10 cellular contexts compared by ENCODE assay signal in the genomic region with DNA sequence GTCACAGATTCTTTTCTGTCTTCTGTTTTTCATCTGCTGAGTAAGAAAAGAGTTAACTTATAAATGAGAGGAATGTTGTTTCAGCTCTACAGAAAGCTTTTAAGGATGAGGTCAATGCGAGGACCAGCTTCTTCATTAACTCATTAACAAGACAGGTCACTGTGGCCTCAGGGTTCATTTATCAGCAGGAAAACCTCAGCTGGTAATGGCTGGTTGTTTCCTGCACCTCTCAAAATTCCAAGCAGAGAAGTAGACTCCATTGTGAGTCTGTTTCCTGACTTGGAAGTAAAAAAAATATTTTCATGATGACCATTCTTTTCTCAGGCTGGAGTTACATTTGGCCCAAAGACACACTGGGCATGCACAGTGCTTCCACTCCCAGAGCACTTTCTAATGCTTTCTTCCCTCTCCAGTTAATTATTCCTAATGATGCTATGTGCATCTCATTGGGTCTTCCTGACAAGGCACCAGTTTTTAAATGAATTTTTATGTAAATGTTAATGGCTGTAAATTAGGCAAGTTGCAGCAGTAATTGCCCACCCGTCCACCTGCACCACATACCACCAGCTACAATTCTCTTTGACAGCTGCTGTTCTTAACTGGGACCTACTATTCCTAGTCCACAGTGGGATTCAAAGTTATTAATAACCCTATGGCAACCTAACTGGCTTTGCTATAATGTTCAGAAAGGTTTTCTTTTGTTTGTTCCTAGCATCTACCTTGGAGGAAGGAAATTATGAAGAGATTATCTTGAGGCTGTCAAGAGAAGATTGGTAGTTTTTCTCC.
DNase-seq lines count a peak whose midpoint lies in the region; ATAC-seq, FAIRE-seq and TF ChIP-seq lines count a peak whose summit lies in the region.
"Had no signal": no experiment of that assay in that cellular context is flagged by ENCODE, and none has a peak within 500 bp of the region (broad histone marks: within the 10 kb centered on the region; RNA-seq: fewer than 3 reads in every experiment).

No MANE protein-coding gene starts in this region.

- intact Hi-C loops in HepG2 (cut with micrococcal nuclease; ENCODE audit: unreplicated experiment): no loop called here

- H3K9me3 ChIP-seq in liver (ENCODE audit: control insufficient read depth in 4 of 4, low read length in 3 of 4) (no peaks in the 10 kb centered on the region), HepG2 (ENCODE audit: low read length) (no peaks in the 10 kb centered on the region)

- no TSS peak for BruUV-seq in HepG2 (replicated peaks; lab: Mats Ljungman, UMichigan)

- H3K4me1 ChIP-seq in liver (ENCODE audit: control insufficient read depth in 4 of 4, insufficient read depth in 4 of 4, low read length in 3 of 4) (peaks cover 2 to 20% (median 6%) of the 10 kb centered on the region in 4 donors), HepG2 (ENCODE audit: insufficient read depth, low read length) (no peaks in the 10 kb centered on the region)

- 76% methylated on average over 2 of the region's 2 CpGs for WGBS in liver
- WGBS in HepG2 (ENCODE audit: low lambda C conversion rate): 95% methylated on average over 2 of the region's 2 CpGs

- H3K9ac ChIP-seq in liver (ENCODE audit: low read depth in 1 of 2, low read length in 2 of 2): no peak overlapping the region
- H3K9ac ChIP-seq in HepG2 (ENCODE audit: insufficient read depth, low read depth, low read length): no peak overlapping the region

- peak overlapping the region; percentile 88 for H3K27ac Mint-ChIP-seq in mesothelial cell of epicardium
- H3K27ac Mint-ChIP-seq: activated naive CD4-positive, alpha-beta T cell treated with anti-CD3 and anti-CD28 coated beads, Interleukin-2, amount 10 ng/mL, durations not matched to agents 7 days and 5 days had no signal

- no peak for ATAC-seq in HepG2

- POLR2A ChIA-PET in HepG2 (lab: Yijun Ruan, JAX): interaction anchor here (1.6 kb wide), 1 partner anchor 36 kb away, joined by 3 read pairs; no protein-coding TSS in a partner anchor

- H3K4me3 ChIP-seq in liver (ENCODE audit: low read depth in 1 of 3, low read length in 3 of 3) (no peak overlapping the region), HepG2 (replicated peaks in 1 of 3; ENCODE audit: insufficient read depth in 1 of 3, low read depth in 2 of 3, low read length in 3 of 3) (no peak overlapping the region), epithelial cell of esophagus (ENCODE audit: low read length) (no peak overlapping the region)

- H3K36me3 Mint-ChIP-seq in mesothelial cell of epicardium: peaks cover 2% of the 10 kb centered on the region

- H3K4me2 ChIP-seq in HepG2 (ENCODE audit: low read depth, low read length): no peak overlapping the region

- peak overlapping the region; percentile 3 for H3K4me3 Mint-ChIP-seq in mesothelial cell of epicardium
- H3K4me3 Mint-ChIP-seq: activated naive CD4-positive, alpha-beta T cell treated with anti-CD3 and anti-CD28 coated beads, Interleukin-2, amount 10 ng/mL, durations not matched to agents 7 days and 5 days had no signal

- no peak for TF ChIP-seq EP300 in HepG2 (IDR thresholded peaks at IDR 0.05; ENCODE audit: low read depth in 2 of 2, low read length in 2 of 2)
- no peak for TF ChIP-seq EP300 in HepG2 (CRISPR knock-in tag; IDR thresholded peaks at IDR 0.05; ENCODE audit: borderline replicate concordance)

- CTCF ChIA-PET in HepG2 (lab: Yijun Ruan, JAX; ENCODE audit: low intra/inter-chr PET ratio, low total read pairs): no interaction called here

- no peak overlapping the region for H2AFZ ChIP-seq in HepG2 (ENCODE audit: low read length)

- H3K36me3 ChIP-seq in liver (ENCODE audit: control insufficient read depth in 4 of 4, insufficient read depth in 3 of 4, low read depth in 1 of 4, low read length in 3 of 4) (peaks cover 0 to 3% (median 1%) of the 10 kb centered on the region in 4 donors), HepG2 (replicated peaks in 1 of 2; ENCODE audit: control insufficient read depth in 1 of 2, insufficient read depth in 2 of 2, low read length in 2 of 2) (peaks cover 6 to 14% of the 10 kb centered on the region in 2 experiments; a peak in 4 of 5 replicates)

- in situ Hi-C loops in HepG2 (cut with HindIII; ENCODE audit: extremely low pct_ligation_motif_present, low pct_unique_long_range_greater_than_20kb): no loop called here

- FAIRE-seq in HepG2 (lab: Jason Lieb, UNC): no peak

- TF ChIP-seq RAD21 in liver (IDR thresholded peaks at IDR 0.05) (no peak), HepG2 (CRISPR knock-in tag; IDR thresholded peaks at IDR 0.05) (no peak)

- H3K27me3 ChIP-seq in liver (ENCODE audit: control insufficient read depth in 4 of 4, insufficient read depth in 4 of 4, low read length in 3 of 4): no peaks in the 10 kb centered on the region
- H3K27me3 ChIP-seq in HepG2 (ENCODE audit: control insufficient read depth in 1 of 2, insufficient read depth in 2 of 2, low read length in 2 of 2): no peaks in the 10 kb centered on the region

- H3K27ac ChIP-seq in liver (ENCODE audit: low read depth in 1 of 2, low read length in 2 of 2) (peak overlapping the region in 1 of 2 donors; percentile 58), HepG2 (ENCODE audit: extremely low read length, insufficient read depth, low read length) (no peak overlapping the region)

- TF ChIP-seq CTCF in liver (IDR thresholded peaks at IDR 0.05; ENCODE audit: low read depth, low read length, missing input control) (no peak), HepG2 (CRISPR knock-in tag; IDR thresholded peaks at IDR 0.05) (no peak), epithelial cell of esophagus (IDR thresholded peaks at IDR 0.05; ENCODE audit: insufficient read depth, low read depth, low read length, missing control alignments) (no peak), mesothelial cell of epicardium (IDR thresholded peaks at IDR 0.05; ENCODE audit: unreplicated experiment) (no peak)

- no peak for TF ChIP-seq POLR2A in HepG2 (IDR thresholded peaks at IDR 0.05; ENCODE audit: insufficient read depth in 1 of 2, low read depth in 2 of 2, low read length in 2 of 2)

- no peak for DNase-seq in HepG2 (ENCODE audit: low spot score)
- peak; percentile 16 for DNase-seq in epithelial cell of esophagus (ENCODE audit: low read depth)
- no peak for DNase-seq in mesothelial cell of epicardium (ENCODE audit: low spot score in 2 of 2, unreplicated experiment in 2 of 2)
- DNase-seq in amniotic stem cell (lab: John Stamatoyannopoulos, UW): no peak
- no peak for DNase-seq in NCI-H82 treated with DMSO at 0.1 percent for 48 hours (lab: John Stamatoyannopoulos, UW; ENCODE audit: unreplicated experiment)
- DNase-seq in SW480 (ENCODE audit: low spot score): no peak
- DNase-seq in NCI-H1048 (lab: John Stamatoyannopoulos, UW): no peak
- DNase-seq: activated naive CD4-positive, alpha-beta T cell treated with anti-CD3 and anti-CD28 coated beads, Interleukin-2, amount 10 ng/mL, durations not matched to agents 7 days and 5 days; NCI-H2081 treated with DMSO at 0.1 percent for 48 hours had no signal

- no peaks in the 10 kb centered on the region for H3K9me3 Mint-ChIP-seq in mesothelial cell of epicardium
- H3K9me3 Mint-ChIP-seq: activated naive CD4-positive, alpha-beta T cell treated with anti-CD3 and anti-CD28 coated beads, Interleukin-2, amount 10 ng/mL, durations not matched to agents 7 days and 5 days had no signal

- no peaks in the 10 kb centered on the region for H3K79me2 ChIP-seq in HepG2 (ENCODE audit: insufficient read depth, low read length)

- H4K20me1 ChIP-seq in HepG2 (ENCODE audit: insufficient read depth, low read length): no peaks in the 10 kb centered on the region

- no peaks in the 10 kb centered on the region for H3K27me3 Mint-ChIP-seq in mesothelial cell of epicardium (ENCODE audit: low read depth)

- peaks cover 61% of the 10 kb centered on the region for H3K4me1 Mint-ChIP-seq in mesothelial cell of epicardium
- H3K4me1 Mint-ChIP-seq: activated naive CD4-positive, alpha-beta T cell treated with anti-CD3 and anti-CD28 coated beads, Interleukin-2, amount 10 ng/mL, durations not matched to agents 7 days and 5 days had no signal

TF ChIP-seq in liver, 16 proteins besides CTCF, POLR2A, EP300 and RAD21:
- TF ChIP-seq TAF1 (conservative IDR thresholded peaks at IDR 0.05) (no peak), NR2F2 (IDR thresholded peaks at IDR 0.05) (peak; percentile 85)
TF ChIP-seq in liver: peak in this region for 1.

TF ChIP-seq in HepG2, 621 proteins besides CTCF, POLR2A, EP300 and RAD21 (continues in another document):
- TF ChIP-seq SRSF1 (optimal IDR thresholded peaks at IDR 0.05; ENCODE audit: low read depth, low read length) (no peak), RFXANK (CRISPR knock-in tag; IDR thresholded peaks at IDR 0.05) (no peak), ZBTB44 (CRISPR knock-in tag; IDR thresholded peaks at IDR 0.05) (no peak), RBFOX2 (IDR thresholded peaks at IDR 0.05; ENCODE audit: low read depth, low read length) (no peak), HDAC6 (IDR thresholded peaks at IDR 0.05; ENCODE audit: low read depth, low read length) (no peak)
